8 cellular contexts compared by ENCODE assay signal in genomic region chr12:121796855-121797751, GRCh38. TPM values are rescaled to one million over a fixed set of nuclear protein-coding genes. Genes with fewer than 3 reads are reported as not detected.
DNase-seq lines count a peak whose midpoint lies in the region; ATAC-seq lines count a peak whose summit lies in the region.

No MANE protein-coding gene starts in this region.

- peak; percentile 67 for DNase-seq in DMS153 treated with DMSO at 0.1 percent for 48 hours (lab: John Stamatoyannopoulos, UW; ENCODE audit: unreplicated experiment)
- peak; percentile 61 for DNase-seq in NCI-H1436 treated with DMSO at 0.1 percent for 48 hours (lab: John Stamatoyannopoulos, UW)
- DNase-seq in activated T-helper 1 cell treated with anti-CD3 and anti-CD28 coated beads, Interleukin-12 subunit alpha, Interleukin-12 subunit beta, Interleukin-2, Interleukin-4 antibody, amounts not matched to agents 30 ng/mL and 10 ng/mL and 1 ng/mL, durations not matched to agents 14 hours and 24 hours and 36 hours (ENCODE audit: low spot score): no peak
- DNase-seq in foreskin melanocyte: peak; percentile 84
- DNase-seq in natural killer cell treated with Interleukin-12 subunit alpha and Interleukin-12 subunit beta and Interleukin-15 and Interleukin-18, amount 100 ng/mL, for 72 hours (ENCODE audit: low spot score): no peak
- DNase-seq in T1000 (lab: John Stamatoyannopoulos, UW): no peak

- peaks cover 42% of the 10 kb centered on the region for H3K4me1 Mint-ChIP-seq in activated T-helper 1 cell treated with anti-CD3 and anti-CD28 coated beads, Interleukin-12 subunit alpha, Interleukin-12 subunit beta, Interleukin-2, Interleukin-4 antibody, amounts not matched to agents 30 ng/mL and 10 ng/mL and 1 ng/mL, durations not matched to agents 14 hours and 24 hours and 36 hours (ENCODE audit: low read depth)
- peaks cover 44 to 46% of the 10 kb centered on the region in 2 donors for H3K4me1 Mint-ChIP-seq in natural killer cell treated with Interleukin-12 subunit alpha and Interleukin-12 subunit beta and Interleukin-15 and Interleukin-18, amount 100 ng/mL, for 72 hours (ENCODE audit: low read depth in 2 of 2)

- peak overlapping the region; percentile 2 for H3K4me3 Mint-ChIP-seq in activated T-helper 1 cell treated with anti-CD3 and anti-CD28 coated beads, Interleukin-12 subunit alpha, Interleukin-12 subunit beta, Interleukin-2, Interleukin-4 antibody, amounts not matched to agents 30 ng/mL and 10 ng/mL and 1 ng/mL, durations not matched to agents 14 hours and 24 hours and 36 hours
- H3K4me3 Mint-ChIP-seq in natural killer cell treated with Interleukin-12 subunit alpha and Interleukin-12 subunit beta and Interleukin-15 and Interleukin-18, amount 100 ng/mL, for 72 hours: peak overlapping the region; percentile 7

- ATAC-seq in natural killer cell treated with Interleukin-12 subunit alpha and Interleukin-12 subunit beta and Interleukin-15 and Interleukin-18, amount 100 ng/mL, for 72 hours: no peak
- ATAC-seq in HG03439 (IDR thresholded peaks at IDR 0.05; ENCODE audit: unreplicated experiment) (no peak), GM21717 (IDR thresholded peaks at IDR 0.05; ENCODE audit: unreplicated experiment) (no peak)

- no peak overlapping the region for H3K27ac Mint-ChIP-seq in activated T-helper 1 cell treated with anti-CD3 and anti-CD28 coated beads, Interleukin-12 subunit alpha, Interleukin-12 subunit beta, Interleukin-2, Interleukin-4 antibody, amounts not matched to agents 30 ng/mL and 10 ng/mL and 1 ng/mL, durations not matched to agents 14 hours and 24 hours and 36 hours
- H3K27ac Mint-ChIP-seq in natural killer cell treated with Interleukin-12 subunit alpha and Interleukin-12 subunit beta and Interleukin-15 and Interleukin-18, amount 100 ng/mL, for 72 hours: peak overlapping the region in 1 of 2 donors; percentile 84

- H3K9me3 Mint-ChIP-seq in activated T-helper 1 cell treated with anti-CD3 and anti-CD28 coated beads, Interleukin-12 subunit alpha, Interleukin-12 subunit beta, Interleukin-2, Interleukin-4 antibody, amounts not matched to agents 30 ng/mL and 10 ng/mL and 1 ng/mL, durations not matched to agents 14 hours and 24 hours and 36 hours: no peaks in the 10 kb centered on the region
- no peaks in the 10 kb centered on the region for H3K9me3 Mint-ChIP-seq in natural killer cell treated with Interleukin-12 subunit alpha and Interleukin-12 subunit beta and Interleukin-15 and Interleukin-18, amount 100 ng/mL, for 72 hours

- intact Hi-C loops in activated T-helper 1 cell treated with anti-CD3 and anti-CD28 coated beads, Interleukin-12 subunit alpha, Interleukin-12 subunit beta, Interleukin-2, Interleukin-4 antibody, amounts not matched to agents 30 ng/mL and 10 ng/mL and 1 ng/mL, durations not matched to agents 14 hours and 24 hours and 36 hours (cut with micrococcal nuclease): no loop called here

- H3K36me3 Mint-ChIP-seq in activated T-helper 1 cell treated with anti-CD3 and anti-CD28 coated beads, Interleukin-12 subunit alpha, Interleukin-12 subunit beta, Interleukin-2, Interleukin-4 antibody, amounts not matched to agents 30 ng/mL and 10 ng/mL and 1 ng/mL, durations not matched to agents 14 hours and 24 hours and 36 hours (ENCODE audit: low read depth): peaks cover 25% of the 10 kb centered on the region
- peaks cover 4% of the 10 kb centered on the region for H3K36me3 Mint-ChIP-seq in natural killer cell treated with Interleukin-12 subunit alpha and Interleukin-12 subunit beta and Interleukin-15 and Interleukin-18, amount 100 ng/mL, for 72 hours

- H3K27me3 Mint-ChIP-seq in activated T-helper 1 cell treated with anti-CD3 and anti-CD28 coated beads, Interleukin-12 subunit alpha, Interleukin-12 subunit beta, Interleukin-2, Interleukin-4 antibody, amounts not matched to agents 30 ng/mL and 10 ng/mL and 1 ng/mL, durations not matched to agents 14 hours and 24 hours and 36 hours (ENCODE audit: insufficient read depth): peaks cover 2% of the 10 kb centered on the region
- no peaks in the 10 kb centered on the region for H3K27me3 Mint-ChIP-seq in natural killer cell treated with Interleukin-12 subunit alpha and Interleukin-12 subunit beta and Interleukin-15 and Interleukin-18, amount 100 ng/mL, for 72 hours

RNA-seq across cellular contexts. Expression of gene RHOF, which starts 3.6 kb away (rescaled TPM):
- total RNA-seq in activated T-helper 1 cell treated with anti-CD3 and anti-CD28 coated beads, Interleukin-12 subunit alpha, Interleukin-12 subunit beta, Interleukin-2, Interleukin-4 antibody, amounts not matched to agents 30 ng/mL and 10 ng/mL and 1 ng/mL, durations not matched to agents 14 hours and 24 hours and 36 hours: 111 and 112 TPM in 2 replicates
- total RNA-seq in natural killer cell treated with Interleukin-12 subunit alpha and Interleukin-12 subunit beta and Interleukin-15 and Interleukin-18, amount 100 ng/mL, for 72 hours: 10 to 100 TPM; 76.1 to 78.0 TPM

RNA-seq across cellular contexts. Expression of gene SETD1B, which starts 6.7 kb away (rescaled TPM):
- 32.0 and 33.0 TPM in 2 replicates for total RNA-seq in activated T-helper 1 cell treated with anti-CD3 and anti-CD28 coated beads, Interleukin-12 subunit alpha, Interleukin-12 subunit beta, Interleukin-2, Interleukin-4 antibody, amounts not matched to agents 30 ng/mL and 10 ng/mL and 1 ng/mL, durations not matched to agents 14 hours and 24 hours and 36 hours
- 10 to 100 TPM; 27.1 to 40.8 TPM for total RNA-seq in natural killer cell treated with Interleukin-12 subunit alpha and Interleukin-12 subunit beta and Interleukin-15 and Interleukin-18, amount 100 ng/mL, for 72 hours

Comparison
In these comparisons a context has a peak if more than half of its experiments do, and no peak if none do; other contexts are left out.
1. DNase-seq: peak in DMS153 treated with DMSO at 0.1 percent for 48 hours (single experiment), NCI-H1436 treated with DMSO at 0.1 percent for 48 hours (single experiment) and foreskin melanocyte (single experiment); none in activated T-helper 1 cell treated with anti-CD3 and anti-CD28 coated beads, Interleukin-12 subunit alpha, Interleukin-12 subunit beta, Interleukin-2, Interleukin-4 antibody, amounts not matched to agents 30 ng/mL and 10 ng/mL and 1 ng/mL, durations not matched to agents 14 hours and 24 hours and 36 hours (single experiment), natural killer cell treated with Interleukin-12 subunit alpha and Interleukin-12 subunit beta and Interleukin-15 and Interleukin-18, amount 100 ng/mL, for 72 hours (single experiment) and T1000 (single experiment).